ENCODE assay signal across 14 cellular contexts in the genomic region with DNA sequence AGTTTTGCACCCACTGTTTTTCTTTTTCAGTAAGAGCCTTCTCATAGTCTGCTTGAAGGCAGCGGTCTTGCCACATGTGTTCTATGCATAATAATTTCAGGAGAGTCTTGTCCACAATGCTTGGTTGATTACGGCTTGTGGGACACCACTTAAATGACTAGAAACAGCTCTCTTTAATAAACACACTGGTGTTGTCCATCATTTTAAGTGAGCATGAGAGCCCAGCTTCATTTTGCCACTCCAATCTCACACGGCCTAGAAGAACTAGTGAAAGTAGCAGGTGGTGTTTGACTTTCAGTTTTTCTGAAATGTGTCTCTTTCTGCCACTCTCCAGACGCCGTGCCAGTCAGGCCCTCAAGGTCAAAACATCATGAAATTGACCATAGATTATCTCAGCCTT.
DNase-seq lines count a peak whose midpoint lies in the region; ATAC-seq, FAIRE-seq and TF ChIP-seq lines count a peak whose summit lies in the region.
"Had no signal": no experiment of that assay in that cellular context is flagged by ENCODE, and none has a peak within 500 bp of the region (broad histone marks: within the 10 kb centered on the region; RNA-seq: fewer than 3 reads in every experiment).

No MANE protein-coding gene starts in this region.

- peaks cover 50% of the 10 kb centered on the region for H3K79me2 ChIP-seq in astrocyte (ENCODE audit: insufficient read depth, low read length)

- H3K9me3 ChIP-seq in astrocyte (ENCODE audit: insufficient read depth, low read depth, low read length) = no peaks in the 10 kb centered on the region
- no peaks in the 10 kb centered on the region for H3K9me3 ChIP-seq in vagina
- H3K9me3 ChIP-seq: neutrophil had no signal

- no peak overlapping the region for H2AFZ ChIP-seq in astrocyte (ENCODE audit: low read depth, low read length)

- TF ChIP-seq POLR2A in vagina (IDR thresholded peaks at IDR 0.05) = no peak

- peaks cover 8% of the 10 kb centered on the region for H3K4me1 Mint-ChIP-seq in astrocyte (ENCODE audit: low read depth, unreplicated experiment)

- H3K9ac ChIP-seq in astrocyte (ENCODE audit: low read length) = no peak overlapping the region

- no peak for FAIRE-seq in astrocyte (lab: Jason Lieb, UNC)
- FAIRE-seq in HTR-8/SVneo (lab: Jason Lieb, UNC) = no peak

- TF ChIP-seq CTCF in astrocyte (IDR thresholded peaks at IDR 0.05; ENCODE audit: insufficient read depth, low read depth, low read length) = no peak
- TF ChIP-seq CTCF in vagina (IDR thresholded peaks at IDR 0.05) = no peak

- no peak for DNase-seq in astrocyte (ENCODE audit: low read depth)
- no peak for DNase-seq in vagina (ENCODE audit: extremely low spot score in 2 of 2)
- DNase-seq in HTR-8/SVneo (ENCODE audit: insufficient read length, low spot score) = no peak
- DNase-seq in AG08396 (ENCODE audit: low spot score) = no peak
- no peak for DNase-seq in activated naive CD4-positive, alpha-beta T cell treated with anti-CD3 and anti-CD28 coated beads, Interleukin-2, amount 50 U/mL, for 72 hours (ENCODE audit: low spot score in 2 of 2)
- DNase-seq: Calu3, NCI-H1436 had no signal

- H3K27me3 ChIP-seq in astrocyte (ENCODE audit: insufficient read depth, low read length) (no peaks in the 10 kb centered on the region), vagina (no peaks in the 10 kb centered on the region)
- H3K27me3 ChIP-seq: neutrophil had no signal

- peak overlapping the region; percentile 8 for H3K4me3 Mint-ChIP-seq in astrocyte (ENCODE audit: unreplicated experiment)
- H3K4me3 Mint-ChIP-seq: activated T-helper 1 cell treated with anti-CD3 and anti-CD28 coated beads, Interleukin-12 subunit alpha, Interleukin-12 subunit beta, Interleukin-2, Interleukin-4 antibody, amounts not matched to agents 30 ng/mL and 10 ng/mL and 1 ng/mL, durations not matched to agents 14 hours and 24 hours and 36 hours; dendritic cell treated with granulocyte-macrophage colony-stimulating factor and Interleukin-4, amounts not matched to agents 40 ng/mL and 50 ng/mL, for 4 days had no signal

- ATAC-seq in GM18498 (IDR thresholded peaks at IDR 0.05; ENCODE audit: unreplicated experiment) (peak; percentile 89), GM21423 (IDR thresholded peaks at IDR 0.05; ENCODE audit: unreplicated experiment) (peak; percentile 63), HG03135 (IDR thresholded peaks at IDR 0.05; ENCODE audit: unreplicated experiment) (peak; percentile 73)
- ATAC-seq in activated naive CD4-positive, alpha-beta T cell treated with anti-CD3 and anti-CD28 coated beads, Interleukin-2, amount 50 U/mL, for 72 hours = no peak
- ATAC-seq: SK-N-SH treated with all-trans-retinoic acid at 6 μM for 48 hours had no signal

- H3K4me1 ChIP-seq in astrocyte (ENCODE audit: insufficient read depth, low read length) (no peaks in the 10 kb centered on the region), vagina (no peaks in the 10 kb centered on the region)

- H3K27me3 Mint-ChIP-seq in astrocyte (ENCODE audit: low read depth, unreplicated experiment) = no peaks in the 10 kb centered on the region
- H3K27me3 Mint-ChIP-seq: dendritic cell treated with granulocyte-macrophage colony-stimulating factor and Interleukin-4, amounts not matched to agents 40 ng/mL and 50 ng/mL, for 4 days had no signal

- peaks cover 16% of the 10 kb centered on the region for H3K36me3 Mint-ChIP-seq in astrocyte (ENCODE audit: low read depth, unreplicated experiment)
- peaks cover 5 to 9% of the 10 kb centered on the region in 2 donors for H3K36me3 Mint-ChIP-seq in activated naive CD4-positive, alpha-beta T cell treated with anti-CD3 and anti-CD28 coated beads, Interleukin-2, amount 50 U/mL, for 72 hours

- H3K9me3 Mint-ChIP-seq in astrocyte (ENCODE audit: unreplicated experiment) = peaks cover 7% of the 10 kb centered on the region
- H3K9me3 Mint-ChIP-seq in activated naive CD4-positive, alpha-beta T cell treated with anti-CD3 and anti-CD28 coated beads, Interleukin-2, amount 50 U/mL, for 72 hours = no peaks in the 10 kb centered on the region
- H3K9me3 Mint-ChIP-seq: dendritic cell treated with granulocyte-macrophage colony-stimulating factor and Interleukin-4, amounts not matched to agents 40 ng/mL and 50 ng/mL, for 4 days had no signal

- no peak overlapping the region for H3K27ac Mint-ChIP-seq in astrocyte (ENCODE audit: unreplicated experiment)
- peak overlapping the region in 1 of 2 donors; percentile 17 for H3K27ac Mint-ChIP-seq in activated naive CD4-positive, alpha-beta T cell treated with anti-CD3 and anti-CD28 coated beads, Interleukin-2, amount 50 U/mL, for 72 hours
- H3K27ac Mint-ChIP-seq: activated T-helper 1 cell treated with anti-CD3 and anti-CD28 coated beads, Interleukin-12 subunit alpha, Interleukin-12 subunit beta, Interleukin-2, Interleukin-4 antibody, amounts not matched to agents 30 ng/mL and 10 ng/mL and 1 ng/mL, durations not matched to agents 14 hours and 24 hours and 36 hours; dendritic cell treated with granulocyte-macrophage colony-stimulating factor and Interleukin-4, amounts not matched to agents 40 ng/mL and 50 ng/mL, for 4 days had no signal

- no peak overlapping the region for H3K4me2 ChIP-seq in astrocyte (ENCODE audit: low read length)

- H3K4me3 ChIP-seq in astrocyte (ENCODE audit: insufficient read depth, low read depth, low read length) = no peak overlapping the region
- H3K4me3 ChIP-seq in vagina = no peak overlapping the region

- H3K36me3 ChIP-seq in astrocyte (ENCODE audit: insufficient read depth, low read length) = no peaks in the 10 kb centered on the region
- H3K36me3 ChIP-seq in vagina = no peaks in the 10 kb centered on the region
- H3K36me3 ChIP-seq: neutrophil had no signal

- intact Hi-C loops in vagina (cut with DNase I) = no loop called here

- peaks cover 42% of the 10 kb centered on the region for H4K20me1 ChIP-seq in astrocyte (ENCODE audit: insufficient read depth, low read length)

- H3K27ac ChIP-seq in astrocyte (ENCODE audit: low read depth, low read length) (no peak overlapping the region), vagina (no peak overlapping the region)
- H3K27ac ChIP-seq: neutrophil had no signal

Comparison
In these comparisons a context has a peak if more than half of its experiments do, and no peak if none do; other contexts are left out.
1. ATAC-seq: peak in GM18498 (single experiment), GM21423 (single experiment) and HG03135 (single experiment); none in activated naive CD4-positive, alpha-beta T cell treated with anti-CD3 and anti-CD28 coated beads, Interleukin-2, amount 50 U/mL, for 72 hours (0 of 2).